Comparison of ENCODE assay signal across 10 cellular contexts in the genomic region with DNA sequence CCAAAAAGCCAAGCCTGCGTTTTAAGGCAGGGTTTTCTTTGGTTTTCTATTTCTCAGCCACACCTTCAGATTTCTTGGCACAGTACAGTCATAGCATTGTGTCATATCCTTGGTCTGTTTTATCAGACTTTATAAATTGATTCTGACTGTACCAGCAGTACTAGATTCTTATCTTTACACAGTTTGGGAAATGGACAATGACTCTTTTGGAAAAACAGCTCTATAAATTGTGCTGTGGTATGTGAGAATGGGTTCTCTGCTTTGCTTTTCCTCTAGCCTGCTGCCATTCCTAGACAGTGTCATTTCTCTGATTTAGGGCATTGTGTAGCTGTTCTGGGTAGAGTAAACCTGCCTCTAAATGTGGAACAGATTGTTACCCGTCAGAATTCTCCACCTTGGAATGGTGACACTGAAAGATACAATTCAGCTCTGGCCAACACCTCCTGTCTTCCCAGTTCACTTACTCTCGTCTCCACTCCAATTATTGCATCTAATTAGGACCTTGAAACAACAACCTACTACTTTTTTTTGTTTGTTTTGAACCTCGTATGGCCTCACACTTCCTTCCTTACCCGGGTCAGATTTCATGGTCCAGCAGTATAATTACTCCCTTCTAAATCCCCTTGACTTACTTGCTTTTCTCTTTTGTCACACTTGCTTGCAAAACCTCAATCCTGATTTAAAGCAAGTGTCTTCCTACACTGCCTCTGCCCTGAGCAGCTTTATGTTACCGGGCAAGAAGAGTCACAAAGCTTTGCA.
DNase-seq lines count a peak whose midpoint lies in the region; ATAC-seq, FAIRE-seq and TF ChIP-seq lines count a peak whose summit lies in the region.
"Had no signal": no experiment of that assay in that cellular context is flagged by ENCODE, and none has a peak within 500 bp of the region (broad histone marks: within the 10 kb centered on the region; RNA-seq: fewer than 3 reads in every experiment).

No MANE protein-coding gene starts in this region.

- H3K4me1 ChIP-seq in esophagus (ENCODE audit: control insufficient read depth in 2 of 2, insufficient read depth in 2 of 2, low read length in 1 of 2) (no peaks in the 10 kb centered on the region), pancreas (peaks cover 29 to 34% (median 33%) of the 10 kb centered on the region in 3 donors)

- H3K9me3 ChIP-seq in esophagus (ENCODE audit: control insufficient read depth in 2 of 2, insufficient read depth in 1 of 2, low read depth in 1 of 2, low read length in 1 of 2) (no peaks in the 10 kb centered on the region), pancreas (no peaks in the 10 kb centered on the region)

- DNase-seq in COR-L47 (lab: John Stamatoyannopoulos, UW) (peak; percentile 32), NCI-H748 treated with DMSO at 0.1 percent for 48 hours (lab: John Stamatoyannopoulos, UW) (peak; percentile 37), pancreas (no peak), GM20000 (ENCODE audit: low spot score) (no peak), GM10266 (ENCODE audit: extremely low spot score) (no peak)
- DNase-seq: KG1, nucleus accumbens had no signal

- ATAC-seq in pancreas, result peak; percentile 74 to 84 (median 78)
- no peak for ATAC-seq in GM19452 (IDR thresholded peaks at IDR 0.05; ENCODE audit: unreplicated experiment)
- no peak for ATAC-seq in HG03460 (IDR thresholded peaks at IDR 0.05; ENCODE audit: unreplicated experiment)

- H3K27ac ChIP-seq in esophagus (ENCODE audit: low read depth in 2 of 2, low read length in 1 of 2) (peak overlapping the region; percentile 78 to 82), pancreas (peak overlapping the region in 3 of 4 donors; percentile 13 to 55 (median 50))

- TF ChIP-seq CTCF in pancreas (IDR thresholded peaks at IDR 0.05) (no peak), GM20000 (IDR thresholded peaks at IDR 0.05; ENCODE audit: extremely low read depth, missing control alignments) (no peak), GM10266 (IDR thresholded peaks at IDR 0.05; ENCODE audit: control insufficient read depth, insufficient read depth, low read depth, missing control alignments) (no peak)

- intact Hi-C loops in pancreas (cut with DNase I), result no loop called here

- no peaks in the 10 kb centered on the region for H3K27me3 ChIP-seq in esophagus (ENCODE audit: control insufficient read depth in 1 of 2, insufficient read depth in 2 of 2, low read length in 2 of 2)
- no peaks in the 10 kb centered on the region for H3K27me3 ChIP-seq in pancreas

- WGBS in esophagus, 2 donors, result 23 to 28% methylated on average over 6 of the region's 6 CpGs
- WGBS in pancreas, 2 donors, result 15 to 19% methylated on average over 6 of the region's 6 CpGs

- H3K4me3 ChIP-seq in esophagus (ENCODE audit: low read depth in 1 of 2, low read length in 2 of 2), result no peak overlapping the region
- no peak overlapping the region for H3K4me3 ChIP-seq in pancreas

- H3K36me3 ChIP-seq in esophagus (ENCODE audit: control insufficient read depth in 2 of 2, insufficient read depth in 2 of 2, low read length in 1 of 2) (no peaks in the 10 kb centered on the region), pancreas (no peaks in the 10 kb centered on the region)

- peak; percentile 94 for FAIRE-seq in pancreas (lab: Jason Lieb, UNC)

Comparison
In these comparisons a context has a peak if more than half of its experiments do, and no peak if none do; other contexts are left out.
1. DNase-seq: peak in COR-L47 (single experiment) and NCI-H748 treated with DMSO at 0.1 percent for 48 hours (single experiment); none in pancreas (0 of 6), GM20000 (single experiment) and GM10266 (single experiment).
2. ATAC-seq: peak in pancreas (4 of 4); none in GM19452 (single experiment) and HG03460 (single experiment).